In the genomic region with DNA sequence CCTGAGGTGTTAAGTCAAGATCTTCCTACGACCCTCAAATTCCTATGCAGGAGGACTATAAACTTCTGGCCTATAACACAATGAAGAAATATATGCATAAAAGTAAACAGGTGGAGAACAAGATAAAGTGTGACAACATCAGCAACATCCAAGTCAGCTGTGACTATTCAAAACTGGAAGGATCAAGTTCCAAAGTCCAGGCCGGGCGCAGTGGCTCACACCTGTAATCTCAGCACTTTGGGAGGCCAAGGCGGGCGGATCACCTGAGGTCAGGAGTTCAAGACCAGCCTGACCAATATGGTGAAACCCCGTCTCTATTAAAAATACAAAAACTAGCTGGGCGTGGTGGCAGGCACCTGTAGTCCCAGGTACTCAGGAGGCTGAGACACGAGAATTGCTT, we compare ENCODE assay signal across 7 cellular contexts. TPM values are rescaled to one million over a fixed set of nuclear protein-coding genes. Genes with fewer than 3 reads are reported as not detected.
DNase-seq lines count a peak whose midpoint lies in the region; ATAC-seq, FAIRE-seq and TF ChIP-seq lines count a peak whose summit lies in the region.
"Not testable (repeated sequence)": the region's sequence is repeated elsewhere in the genome, so short reads cannot be mapped to it uniquely, and the experiment has no call there.

No MANE protein-coding gene starts in this region.

- not testable (repeated sequence) for H3K27me3 ChIP-seq in CD4-positive, alpha-beta T cell (ENCODE audit: control insufficient read depth, insufficient read depth, low read length); Peyer's patch; hepatocyte; HepG2 (ENCODE audit: control insufficient read depth in 1 of 2, insufficient read depth in 2 of 2, low read length in 2 of 2); neural progenitor cell; transverse colon

- not testable (repeated sequence) for DNase-seq in CD4-positive, alpha-beta T cell; HepG2 (ENCODE audit: low spot score); neural progenitor cell (ENCODE audit: low spot score)
- DNase-seq in Peyer's patch, result peak in 2 of 3 donors; percentile 71 to 82
- DNase-seq in hepatocyte (ENCODE audit: low spot score), result peak; percentile 41
- DNase-seq in mucosa of gallbladder (ENCODE audit: low spot score), result peak; percentile 62
- peak; percentile 43 for DNase-seq in transverse colon

- not testable (repeated sequence) for FAIRE-seq in HepG2 (lab: Jason Lieb, UNC)

- H3K9me2 ChIP-seq in hepatocyte (replicated peaks; ENCODE audit: insufficient read depth), result not testable (repeated sequence)

- H3K27me3 Mint-ChIP-seq in CD4-positive, alpha-beta T cell; neural progenitor cell (ENCODE audit: insufficient read depth, low read depth): not testable (repeated sequence)

- not testable (repeated sequence) for H3K27ac ChIP-seq in CD4-positive, alpha-beta T cell (ENCODE audit: low read depth, low read length); HepG2 (ENCODE audit: extremely low read length, insufficient read depth, low read length); neural progenitor cell; transverse colon
- H3K27ac ChIP-seq in Peyer's patch (peak overlapping the region in 2 of 4 donors; percentile 36 to 38), hepatocyte (peak overlapping the region; percentile 50)

- not testable (repeated sequence) for TF ChIP-seq RAD21 in HepG2 (CRISPR knock-in tag; IDR thresholded peaks at IDR 0.05)

- not testable (repeated sequence) for H3K9me3 Mint-ChIP-seq in CD4-positive, alpha-beta T cell; neural progenitor cell

- not testable (repeated sequence) for TF ChIP-seq EP300 in HepG2 (IDR thresholded peaks at IDR 0.05; ENCODE audit: low read depth in 2 of 2, low read length in 2 of 2); HepG2 (CRISPR knock-in tag; IDR thresholded peaks at IDR 0.05; ENCODE audit: borderline replicate concordance); transverse colon (IDR thresholded peaks at IDR 0.05; ENCODE audit: low read depth)

- POLR2A ChIA-PET in CD4-positive, alpha-beta T cell (lab: Charles Lee); HepG2 (lab: Yijun Ruan, JAX): not testable (repeated sequence)

- H3K4me1 ChIP-seq in Peyer's patch (peaks cover 0 to 14% (median 0%) of the 10 kb centered on the region in 4 donors), HepG2 (ENCODE audit: insufficient read depth, low read length) (peaks cover 38% of the 10 kb centered on the region), transverse colon (peaks cover 10 to 12% (median 11%) of the 10 kb centered on the region in 4 donors)
- not testable (repeated sequence) for H3K4me1 ChIP-seq in hepatocyte (ENCODE audit: insufficient read depth); neural progenitor cell

- intact Hi-C loops in CD4-positive, alpha-beta T cell (cut with DNase I, micrococcal nuclease), result loop anchor here in 1 of 2 experiments (2.0 to 10.0 kb wide), 5 partner anchors 78 to 838 kb away; partner anchors contain the start of genes ABCF3, ATP11B, KLHL6 and PARL
- intact Hi-C loops in HepG2 (cut with micrococcal nuclease; ENCODE audit: unreplicated experiment); transverse colon (cut with DNase I; ENCODE audit: low total_unique reads): not testable (repeated sequence)

- peaks cover 24% of the 10 kb centered on the region for H3K4me1 Mint-ChIP-seq in CD4-positive, alpha-beta T cell (ENCODE audit: low read depth)
- H3K4me1 Mint-ChIP-seq in neural progenitor cell, result peaks cover 13% of the 10 kb centered on the region

- CTCF ChIA-PET in CD4-positive, alpha-beta T cell (lab: Charles Lee); HepG2 (lab: Yijun Ruan, JAX; ENCODE audit: low intra/inter-chr PET ratio, low total read pairs): not testable (repeated sequence)

- H3K9ac ChIP-seq in HepG2 (ENCODE audit: insufficient read depth, low read depth, low read length); neural progenitor cell: not testable (repeated sequence)

- H3F3A ChIP-seq in neural progenitor cell (ENCODE audit: low read depth), result peaks cover 17% of the 10 kb centered on the region

- not testable (repeated sequence) for H3K79me2 ChIP-seq in hepatocyte; HepG2 (ENCODE audit: insufficient read depth, low read length)
- peaks cover 10% of the 10 kb centered on the region for H3K79me2 ChIP-seq in neural progenitor cell (ENCODE audit: low read depth)

- not testable (repeated sequence) for TF ChIP-seq CTCF in CD4-positive, alpha-beta T cell (IDR thresholded peaks at IDR 0.05); Peyer's patch (IDR thresholded peaks at IDR 0.05); hepatocyte (IDR thresholded peaks at IDR 0.05; ENCODE audit: poor library complexity); HepG2 (CRISPR knock-in tag; IDR thresholded peaks at IDR 0.05); neural progenitor cell (IDR thresholded peaks at IDR 0.05); transverse colon (IDR thresholded peaks at IDR 0.05)

- not testable (repeated sequence) for H2AFZ ChIP-seq in hepatocyte; HepG2 (ENCODE audit: low read length); neural progenitor cell (replicated peaks)

- WGBS in hepatocyte (ENCODE audit: low lambda C conversion rate, missing lambda C conversion rate), result 86% methylated on average over 8 of the region's 8 CpGs
- WGBS in HepG2 (ENCODE audit: low lambda C conversion rate), result 21% methylated on average over 8 of the region's 8 CpGs
- WGBS in transverse colon (ENCODE audit: low coverage in 1 of 2), 2 donors, result 51 to 79% methylated on average over 4 to 8 of the region's 8 CpGs

- not testable (repeated sequence) for H3K36me3 ChIP-seq in Peyer's patch; hepatocyte (replicated peaks; ENCODE audit: insufficient read depth, low read depth); HepG2 (replicated peaks in 1 of 2; ENCODE audit: control insufficient read depth in 1 of 2, insufficient read depth in 2 of 2, low read length in 2 of 2); neural progenitor cell; transverse colon

- not testable (repeated sequence) for H4K20me1 ChIP-seq in hepatocyte (ENCODE audit: insufficient read depth, poor library complexity, severe bottlenecking); HepG2 (ENCODE audit: insufficient read depth, low read length); neural progenitor cell (ENCODE audit: low read depth)

- not testable (repeated sequence) for TF ChIP-seq POLR2A in Peyer's patch (IDR thresholded peaks at IDR 0.05); HepG2 (IDR thresholded peaks at IDR 0.05; ENCODE audit: insufficient read depth in 1 of 2, low read depth in 2 of 2, low read length in 2 of 2); transverse colon (IDR thresholded peaks at IDR 0.05)

- in situ Hi-C loops in HepG2 (cut with HindIII; ENCODE audit: extremely low pct_ligation_motif_present, low pct_unique_long_range_greater_than_20kb); transverse colon (cut with MboI; ENCODE audit: low pct_ligation_motif_present in 1 of 4, low pct_unique_long_range_greater_than_20kb in 1 of 4, low sequenced_read_pairs in 3 of 4): not testable (repeated sequence)

- H3K4me3 ChIP-seq in Peyer's patch; hepatocyte; HepG2 (replicated peaks in 1 of 3; ENCODE audit: insufficient read depth in 1 of 3, low read depth in 2 of 3, low read length in 3 of 3); neural progenitor cell; transverse colon: not testable (repeated sequence)

- H3K4me3 Mint-ChIP-seq in CD4-positive, alpha-beta T cell, result peak overlapping the region; percentile 58
- H3K4me3 Mint-ChIP-seq in neural progenitor cell, result peak overlapping the region; percentile 67

- not testable (repeated sequence) for H3K9me3 ChIP-seq in CD4-positive, alpha-beta T cell (ENCODE audit: control insufficient read depth, low read length); Peyer's patch; hepatocyte (ENCODE audit: low read depth); HepG2 (ENCODE audit: low read length); neural progenitor cell (ENCODE audit: low read depth); transverse colon

- not testable (repeated sequence) for ATAC-seq in CD4-positive, alpha-beta T cell (ENCODE audit: poor library complexity); HepG2

- H3K27ac Mint-ChIP-seq in CD4-positive, alpha-beta T cell; neural progenitor cell: not testable (repeated sequence)

- not testable (repeated sequence) for H3K4me2 ChIP-seq in hepatocyte; HepG2 (ENCODE audit: low read depth, low read length); neural progenitor cell

- not testable (repeated sequence) for H3K36me3 Mint-ChIP-seq in CD4-positive, alpha-beta T cell (ENCODE audit: low read depth); neural progenitor cell

- BruUV-seq in HepG2 (replicated peaks; lab: Mats Ljungman, UMichigan), result not testable (repeated sequence)

RNA-seq across cellular contexts. Expression of gene KLHL24, which starts 2.7 kb away (rescaled TPM):
- total RNA-seq in CD4-positive, alpha-beta T cell, result 100 to 1,000 TPM; 190 to 191 TPM
- 10 to 100 TPM; 57.2 to 85.1 (median 66.7) TPM for total RNA-seq in Peyer's patch
- total RNA-seq in hepatocyte, result 106 and 107 TPM in 2 replicates
- 29.6 and 29.7 TPM in 2 replicates for polyA plus RNA-seq in hepatocyte
- 6.9 and 9.7 TPM in 2 replicates for total RNA-seq in HepG2 (2016; rRNA removed; fragmentation: Illumina TruSeq; extraction: Trizol)
- total RNA-seq in HepG2 (2016; cell fraction: cytosol; rRNA removed; fragmentation: Illumina TruSeq; extraction: Trizol; ENCODE audit: low read depth), result 11.6 and 15.1 TPM in 2 replicates
- 8.5 and 8.6 TPM in 2 replicates for total RNA-seq in HepG2 (2016; cell fraction: insoluble cytoplasmic fraction; rRNA removed; fragmentation: Illumina TruSeq; extraction: Trizol)
- total RNA-seq in HepG2 (2016; cell fraction: membrane; rRNA removed; fragmentation: Illumina TruSeq; extraction: Trizol), result 9.2 and 10.3 TPM in 2 replicates
- 5.4 and 6.2 TPM in 2 replicates for total RNA-seq in HepG2 (2016; cell fraction: nucleus; rRNA removed; fragmentation: Illumina TruSeq; extraction: Trizol)
- polyA plus RNA-seq in HepG2 (2011; rRNA removed), result 10.6 and 15.7 TPM in 2 replicates
- polyA plus RNA-seq in HepG2 (2011; cell fraction: cytosol; rRNA removed), result 8.3 and 9.8 TPM in 2 replicates
- 9.9 and 12.1 TPM in 2 replicates for polyA plus RNA-seq in HepG2 (2011; cell fraction: nucleus; rRNA removed)
- 13.0 and 13.1 TPM in 2 replicates for polyA plus RNA-seq in HepG2 (2012)
- polyA plus RNA-seq in HepG2 (2016; cell fraction: cytosol; fragmentation: Illumina TruSeq; extraction: Trizol; ENCODE audit: low read depth), result 0.10 and 0.40 TPM in 2 replicates
- 2.8 and 3.4 TPM in 2 replicates for polyA plus RNA-seq in HepG2 (2016; cell fraction: insoluble cytoplasmic fraction; fragmentation: Illumina TruSeq; extraction: Trizol; ENCODE audit: low read depth)
- polyA plus RNA-seq in HepG2 (2016; cell fraction: membrane; fragmentation: Illumina TruSeq; extraction: Trizol; ENCODE audit: low read depth), result 0.24 and 0.30 TPM in 2 replicates
- polyA plus RNA-seq in HepG2 (2016; cell fraction: nucleus; fragmentation: Illumina TruSeq; extraction: Trizol; ENCODE audit: insufficient read depth, low read depth), result 3.4 and 3.9 TPM in 2 replicates
- polyA minus RNA-seq in HepG2 (2011; rRNA and poly(A)+ RNA removed; ENCODE audit: low replicate concordance), result 23.4 and 23.9 TPM in 2 replicates
- polyA minus RNA-seq in HepG2 (2011; cell fraction: cytosol; rRNA and poly(A)+ RNA removed), result 43.8 and 44.7 TPM in 2 replicates
- 41.3 and 48.2 TPM in 2 replicates for polyA minus RNA-seq in HepG2 (2011; cell fraction: nucleus; rRNA and poly(A)+ RNA removed)
- 106 TPM for total RNA-seq in mucosa of gallbladder
- 75.9 and 97.2 TPM in 2 replicates for total RNA-seq in neural progenitor cell (ENCODE audit: low replicate concordance)
- total RNA-seq in transverse colon, result 100 to 1,000 TPM in 1 of 4 donors, 10 to 100 TPM in 3; 28.4 to 108 (median 65.4) TPM
